In the genomic region with DNA sequence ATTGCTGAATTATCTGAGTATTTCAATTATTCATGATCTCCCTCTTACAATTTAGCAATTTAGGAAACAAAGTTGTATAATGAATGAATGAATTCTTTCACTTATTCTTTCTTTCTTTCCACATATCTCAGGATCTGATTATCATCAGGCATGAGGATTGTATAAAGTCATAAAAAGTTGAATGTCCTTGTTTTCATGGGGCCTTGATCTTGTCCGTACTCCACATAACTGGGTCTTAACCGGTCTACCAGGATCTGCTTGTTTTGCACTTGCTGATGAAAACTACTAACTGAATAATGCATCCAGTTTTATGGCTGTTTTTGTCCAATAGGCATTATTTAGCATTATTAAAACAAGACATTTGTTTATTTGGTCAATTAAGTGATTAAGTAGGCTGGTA, we compare ENCODE assay signal across 9 cellular contexts. TPM values are rescaled to one million over a fixed set of nuclear protein-coding genes. Genes with fewer than 3 reads are reported as not detected.
"Had no signal": no experiment of that assay in that cellular context is flagged by ENCODE, and none has a peak within 500 bp of the region (broad histone marks: within the 10 kb centered on the region; RNA-seq: fewer than 3 reads in every experiment).

No MANE protein-coding gene starts in this region.

- DNase-seq: GDM1, GF-D8 had no signal

- ATAC-seq: GM12878 had no signal

- FAIRE-seq: G401.6, GM12878, GM12891, GM12892, GM18507, GM19239 had no signal

- H3K4me3 ChIP-seq: GM12878 had no signal

RNA-seq across cellular contexts. Expression of a gene that starts 12.6 kb away (rescaled TPM):
- total RNA-seq: G401, GM12878 had no signal
- polyA plus RNA-seq: GM12878 had no signal

RNA-seq across cellular contexts. Expression of a gene that starts 31.1 kb away (rescaled TPM):
- total RNA-seq: G401, GM12878 had no signal
